In genomic region chr20:35135867-35136586, GRCh38 we compare ENCODE assay signal across 14 cellular contexts. TPM values are rescaled to one million over a fixed set of nuclear protein-coding genes. Genes with fewer than 3 reads are reported as not detected.
DNase-seq lines count a peak whose midpoint lies in the region; ATAC-seq and TF ChIP-seq lines count a peak whose summit lies in the region.
"Had no signal": no experiment of that assay in that cellular context is flagged by ENCODE, and none has a peak within 500 bp of the region (broad histone marks: within the 10 kb centered on the region; RNA-seq: fewer than 3 reads in every experiment).

No MANE protein-coding gene starts in this region.

- ATAC-seq in SK-N-SH treated with all-trans-retinoic acid at 6 μM for 48 hours: no peak
- ATAC-seq in HG02938 (IDR thresholded peaks at IDR 0.05; ENCODE audit: unreplicated experiment): no peak
- ATAC-seq: activated CD4-positive, alpha-beta T cell treated with anti-CD3 and anti-CD28 coated beads for 36 hours; HCT116 had no signal

- no peak overlapping the region for H3K27ac Mint-ChIP-seq in chondrocyte (ENCODE audit: unreplicated experiment)
- H3K27ac Mint-ChIP-seq: activated CD4-positive, alpha-beta T cell treated with anti-CD3 and anti-CD28 coated beads for 36 hours had no signal

- H3K9me3 Mint-ChIP-seq in chondrocyte (ENCODE audit: low read depth): no peaks in the 10 kb centered on the region

- H3K27me3 ChIP-seq in tibial artery: no peaks in the 10 kb centered on the region
- H3K27me3 ChIP-seq: hepatocyte had no signal

- H3K27me3 Mint-ChIP-seq in chondrocyte (ENCODE audit: low read depth): no peaks in the 10 kb centered on the region
- H3K27me3 Mint-ChIP-seq: activated CD4-positive, alpha-beta T cell treated with anti-CD3 and anti-CD28 coated beads for 36 hours had no signal

- no peaks in the 10 kb centered on the region for H3K9me3 ChIP-seq in tibial artery

- peaks cover 38% of the 10 kb centered on the region for H3K36me3 Mint-ChIP-seq in chondrocyte (ENCODE audit: low read depth)

- intact Hi-C loops in tibial artery (cut with DNase I; ENCODE audit: low total_unique reads): no loop called here

- no peak overlapping the region for H3K4me3 ChIP-seq in tibial artery
- H3K4me3 ChIP-seq: hepatocyte had no signal

- peaks cover 6 to 89% (median 39%) of the 10 kb centered on the region in 3 donors for H3K36me3 ChIP-seq in tibial artery

- peak overlapping the region; percentile 70 to 76 for H3K27ac ChIP-seq in tibial artery
- H3K27ac ChIP-seq: hepatocyte had no signal

- DNase-seq in NK-92 treated with Interleukin-12 subunit alpha and Interleukin-12 subunit beta, amount 100 ng/mL, for 24 hours (lab: John Stamatoyannopoulos, UW): peak; percentile 56
- DNase-seq in NK-92 (lab: John Stamatoyannopoulos, UW; ENCODE audit: unreplicated experiment) (no peak), chondrocyte (ENCODE audit: low spot score) (peak; percentile 28), iris pigment epithelial cell (ENCODE audit: low read depth) (peak; percentile 90), tibial artery (peak; percentile 78 to 86)
- no peak for DNase-seq in stimulated activated CD4-positive, alpha-beta T cell treated with anti-CD3 and anti-CD28 coated beads, Interleukin-2, amount 100 ng/mL, for 48 hours
- DNase-seq: 8988T; activated CD4-positive, alpha-beta T cell treated with anti-CD3 and anti-CD28 coated beads for 36 hours; DMS 273 treated with DMSO at 0.1 percent for 48 hours; NCI-H2107 had no signal

- peaks cover 11% of the 10 kb centered on the region for H3K4me1 Mint-ChIP-seq in chondrocyte (ENCODE audit: low read depth)

- peaks cover 0 to 32% (median 16%) of the 10 kb centered on the region in 4 donors for H3K4me1 ChIP-seq in tibial artery

- TF ChIP-seq CTCF in chondrocyte (IDR thresholded peaks at IDR 0.05) (no peak), tibial artery (IDR thresholded peaks at IDR 0.05) (no peak)

- H3K4me3 Mint-ChIP-seq in chondrocyte (ENCODE audit: unreplicated experiment): no peak overlapping the region
- H3K4me3 Mint-ChIP-seq: activated CD4-positive, alpha-beta T cell treated with anti-CD3 and anti-CD28 coated beads for 36 hours had no signal

TF ChIP-seq in SK-N-SH treated with all-trans-retinoic acid at 6 μM for 48 hours, 23 proteins besides CTCF, POLR2A, EP300 and RAD21:
- TF ChIP-seq ZNF70 (CRISPR knock-in tag; IDR thresholded peaks at IDR 0.05): no peak
- no peak for TF ChIP-seq CSDC2 (CRISPR knock-in tag; IDR thresholded peaks at IDR 0.05)
- TF ChIP-seq, protein P1, sequence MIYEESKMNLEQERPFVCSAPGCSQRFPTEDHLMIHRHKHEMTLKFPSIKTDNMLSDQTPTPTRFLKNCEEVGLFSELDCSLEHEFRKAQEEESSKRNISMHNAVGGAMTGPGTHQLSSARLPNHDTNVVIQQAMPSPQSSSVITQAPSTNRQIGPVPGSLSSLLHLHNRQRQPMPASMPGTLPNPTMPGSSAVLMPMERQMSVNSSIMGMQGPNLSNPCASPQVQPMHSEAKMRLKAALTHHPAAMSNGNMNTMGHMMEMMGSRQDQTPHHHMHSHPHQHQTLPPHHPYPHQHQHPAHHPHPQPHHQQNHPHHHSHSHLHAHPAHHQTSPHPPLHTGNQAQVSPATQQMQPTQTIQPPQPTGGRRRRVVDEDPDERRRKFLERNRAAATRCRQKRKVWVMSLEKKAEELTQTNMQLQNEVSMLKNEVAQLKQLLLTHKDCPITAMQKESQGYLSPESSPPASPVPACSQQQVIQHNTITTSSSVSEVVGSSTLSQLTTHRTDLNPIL (CRISPR knock-in tag; IDR thresholded peaks at IDR 0.05; ENCODE audit: low read depth): no peak
- no peak for TF ChIP-seq OSR1 (CRISPR knock-in tag; IDR thresholded peaks at IDR 0.05)
- no peak for TF ChIP-seq TCF4 (CRISPR knock-in tag; IDR thresholded peaks at IDR 0.05; ENCODE audit: borderline replicate concordance)
- no peak for TF ChIP-seq ISL1 (CRISPR knock-in tag; IDR thresholded peaks at IDR 0.05)
- TF ChIP-seq PATZ1 (CRISPR knock-in tag; IDR thresholded peaks at IDR 0.05; ENCODE audit: borderline replicate concordance): no peak
- no peak for TF ChIP-seq BACH2 (CRISPR knock-in tag; IDR thresholded peaks at IDR 0.05; ENCODE audit: borderline replicate concordance)

RNA-seq across cellular contexts. Expression of gene EDEM2, which starts 11.1 kb away (rescaled TPM):
- total RNA-seq in chondrocyte: 21.0 to 25.5 TPM (median 22.4 TPM) in 3 replicates

RNA-seq across cellular contexts. Expression of gene PROCR, which starts 35.8 kb away (rescaled TPM):
- 2.8 to 5.2 TPM (median 3.5 TPM) in 3 replicates for total RNA-seq in chondrocyte

RNA-seq across cellular contexts. Expression of gene TRPC4AP, which starts 43.4 kb away (rescaled TPM):
- 83.4 to 118 TPM (median 112 TPM) in 3 replicates for total RNA-seq in chondrocyte

Comparison
In these comparisons a context has a peak if more than half of its experiments do, and no peak if none do; other contexts are left out.
1. DNase-seq: peak in NK-92 treated with Interleukin-12 subunit alpha and Interleukin-12 subunit beta, amount 100 ng/mL, for 24 hours (single experiment), chondrocyte (single experiment), iris pigment epithelial cell (single experiment) and tibial artery (2 of 2); none in NK-92 (single experiment) and stimulated activated CD4-positive, alpha-beta T cell treated with anti-CD3 and anti-CD28 coated beads, Interleukin-2, amount 100 ng/mL, for 48 hours (0 of 2).